10 cellular contexts compared by ENCODE assay signal in the genomic region with DNA sequence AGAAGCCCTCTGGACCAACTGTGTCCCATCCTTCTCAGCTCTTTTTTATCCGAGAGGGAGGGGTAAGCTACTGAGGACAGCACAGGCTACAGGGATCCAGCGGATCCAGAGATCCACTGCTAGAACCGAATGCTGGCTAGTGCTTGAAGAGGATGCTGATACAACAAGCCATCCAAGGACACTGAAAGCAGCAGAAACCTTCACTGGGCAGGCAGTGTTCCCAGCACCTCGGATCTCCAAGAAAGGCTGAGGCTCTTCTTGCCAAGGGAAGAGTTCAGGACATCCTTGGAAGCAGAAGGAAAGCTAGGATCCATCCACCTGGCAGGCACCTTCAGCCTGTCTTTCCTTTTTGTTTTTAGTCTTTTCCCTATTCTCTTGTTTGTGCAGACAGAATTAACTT. TPM values are rescaled to one million over a fixed set of nuclear protein-coding genes. Genes with fewer than 3 reads are reported as not detected.
"Had no signal": no experiment of that assay in that cellular context is flagged by ENCODE, and none has a peak within 500 bp of the region (broad histone marks: within the 10 kb centered on the region; RNA-seq: fewer than 3 reads in every experiment).

No MANE protein-coding gene starts in this region.

- H3K4me1 ChIP-seq: suprapubic skin, upper lobe of left lung had no signal

- H3K4me3 ChIP-seq: adrenal gland, lung, mucosa of descending colon, suprapubic skin, upper lobe of left lung had no signal

- H3K27me3 ChIP-seq: adrenal gland, suprapubic skin, upper lobe of left lung had no signal

- H3K27ac ChIP-seq: adrenal gland, suprapubic skin, upper lobe of left lung had no signal

- DNase-seq: cortex of kidney, left cardiac atrium, occipital lobe, upper lobe of left lung had no signal

- H3K36me3 ChIP-seq: adrenal gland, suprapubic skin, upper lobe of left lung had no signal

- H3K9me3 ChIP-seq: adrenal gland, suprapubic skin had no signal

RNA-seq across cellular contexts. Expression of gene FHOD3, which starts 13.2 kb away (rescaled TPM):
- total RNA-seq: activated T-helper 2 cell treated with anti-CD3 and anti-CD28 coated beads, Interferon-gamma antibody, Interleukin-2, Interleukin-4, amounts not matched to agents 10 μg/mL and 5 μg/mL and 100 μg/mL, durations not matched to agents 14 hours and 24 hours and 36 hours; naive thymus-derived CD8-positive, alpha-beta T cell had no signal
